In the genomic region with DNA sequence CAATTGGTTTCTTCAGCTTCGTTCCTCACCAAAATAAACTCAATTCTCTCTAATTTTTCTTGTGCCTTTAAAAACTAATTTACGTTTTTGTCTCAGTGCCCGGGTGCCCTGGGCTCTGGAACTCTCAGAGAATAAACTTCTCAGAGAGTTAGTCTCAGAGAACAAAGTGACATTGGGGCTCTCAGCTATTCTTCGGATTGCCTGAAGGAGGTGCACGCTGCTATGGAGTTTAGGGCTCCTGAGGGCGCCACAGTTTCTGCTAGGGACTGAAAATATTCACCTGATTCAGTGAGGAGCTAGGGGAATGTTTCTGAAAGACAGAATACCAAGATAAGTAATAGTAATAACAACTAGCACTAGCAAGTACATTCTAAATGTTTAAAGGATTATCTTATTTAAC, we compare ENCODE assay signal across 1 cellular context.
TF ChIP-seq lines count a peak whose summit lies in the region.

No MANE protein-coding gene starts in this region.

TF ChIP-seq in HCT116, 20 proteins besides CTCF, POLR2A, EP300 and RAD21 (continued from another document):
- TF ChIP-seq, protein P1, sequence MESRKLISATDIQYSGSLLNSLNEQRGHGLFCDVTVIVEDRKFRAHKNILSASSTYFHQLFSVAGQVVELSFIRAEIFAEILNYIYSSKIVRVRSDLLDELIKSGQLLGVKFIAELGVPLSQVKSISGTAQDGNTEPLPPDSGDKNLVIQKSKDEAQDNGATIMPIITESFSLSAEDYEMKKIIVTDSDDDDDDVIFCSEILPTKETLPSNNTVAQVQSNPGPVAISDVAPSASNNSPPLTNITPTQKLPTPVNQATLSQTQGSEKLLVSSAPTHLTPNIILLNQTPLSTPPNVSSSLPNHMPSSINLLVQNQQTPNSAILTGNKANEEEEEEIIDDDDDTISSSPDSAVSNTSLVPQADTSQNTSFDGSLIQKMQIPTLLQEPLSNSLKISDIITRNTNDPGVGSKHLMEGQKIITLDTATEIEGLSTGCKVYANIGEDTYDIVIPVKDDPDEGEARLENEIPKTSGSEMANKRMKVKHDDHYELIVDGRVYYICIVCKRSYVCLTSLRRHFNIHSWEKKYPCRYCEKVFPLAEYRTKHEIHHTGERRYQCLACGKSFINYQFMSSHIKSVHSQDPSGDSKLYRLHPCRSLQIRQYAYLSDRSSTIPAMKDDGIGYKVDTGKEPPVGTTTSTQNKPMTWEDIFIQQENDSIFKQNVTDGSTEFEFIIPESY (IDR thresholded peaks at IDR 0.05; ENCODE audit: extremely low read depth, insufficient replicate concordance, low read length): no peak
- no peak for TF ChIP-seq CEBPB (IDR thresholded peaks at IDR 0.05; ENCODE audit: low read depth)
- no peak for TF ChIP-seq POLR2AphosphoS5 (IDR thresholded peaks at IDR 0.05; ENCODE audit: low read depth, low read length)
- TF ChIP-seq JUND (IDR thresholded peaks at IDR 0.05): no peak
- TF ChIP-seq SP1 (IDR thresholded peaks at IDR 0.05; ENCODE audit: low read depth): no peak
- no peak for TF ChIP-seq EZH2 (IDR thresholded peaks at IDR 0.05)
- no peak for TF ChIP-seq TCF7L2 (IDR thresholded peaks at IDR 0.05; ENCODE audit: borderline replicate concordance, extremely low read depth, insufficient read depth, insufficient read length)
